In the genomic region with DNA sequence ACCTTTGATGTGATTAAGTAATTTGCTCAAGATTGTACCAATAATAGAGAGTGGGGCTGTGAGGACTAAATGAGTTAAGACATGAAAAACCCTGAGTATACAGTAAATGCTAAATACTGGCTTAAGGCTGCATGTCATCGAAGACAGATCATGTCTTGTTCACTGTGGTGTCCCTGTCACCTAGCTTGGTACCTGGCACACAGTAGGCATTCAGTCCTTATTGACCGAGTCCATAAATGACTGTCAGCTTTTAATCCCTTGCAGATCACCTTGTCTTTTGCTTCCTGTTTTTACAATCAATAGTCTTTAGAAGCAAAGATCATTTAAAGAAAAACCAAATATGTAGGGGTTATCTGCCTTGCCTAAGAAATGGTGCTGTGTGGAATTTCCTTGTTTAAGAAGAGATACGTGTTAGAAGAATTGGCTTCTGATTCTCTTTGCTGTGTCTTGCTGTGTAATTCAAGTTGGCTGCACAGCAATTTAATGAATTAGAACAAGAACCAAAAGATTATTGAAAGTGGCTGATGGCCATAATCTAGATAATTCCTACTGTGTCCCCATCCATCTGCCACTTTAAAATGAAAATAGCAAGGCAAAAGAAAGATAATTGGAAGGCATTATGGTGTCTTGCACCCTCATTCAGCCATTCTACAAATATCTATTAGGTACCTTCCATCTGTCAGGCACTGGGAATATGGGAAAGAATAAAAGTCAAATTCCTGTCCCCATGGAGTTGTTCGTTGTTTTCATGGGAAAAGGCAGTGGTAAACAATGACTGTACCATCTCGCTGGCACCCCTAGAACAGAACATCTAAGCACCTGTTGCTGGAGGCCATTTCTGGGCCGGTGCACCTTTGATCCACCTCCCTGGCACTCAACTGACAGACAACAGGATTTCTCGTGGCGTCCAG, we compare ENCODE assay signal across 12 cellular contexts. TPM values are rescaled to one million over a fixed set of nuclear protein-coding genes. Genes with fewer than 3 reads are reported as not detected.
DNase-seq lines count a peak whose midpoint lies in the region; ATAC-seq and TF ChIP-seq lines count a peak whose summit lies in the region.
"Had no signal": no experiment of that assay in that cellular context is flagged by ENCODE, and none has a peak within 500 bp of the region (broad histone marks: within the 10 kb centered on the region; RNA-seq: fewer than 3 reads in every experiment).

No MANE protein-coding gene starts in this region.

- H3K4me1 Mint-ChIP-seq in activated CD8-positive, alpha-beta T cell treated with anti-CD3 and anti-CD28 coated beads for 36 hours (ENCODE audit: low read depth): peaks cover 88% of the 10 kb centered on the region

- TF ChIP-seq POLR2A in transverse colon (IDR thresholded peaks at IDR 0.05): no peak

- WGBS in transverse colon (ENCODE audit: low coverage in 1 of 2), 2 donors: 92 to 93% methylated on average over 6 to 8 of the region's 8 CpGs

- DNase-seq in cardiac muscle cell (ENCODE audit: low read depth in 1 of 2, low spot score in 1 of 2) (no peak), right atrium auricular region (ENCODE audit: low spot score) (no peak), left lung (no peak), transverse colon (no peak), pons (ENCODE audit: low spot score) (no peak)
- DNase-seq in activated CD8-positive, alpha-beta T cell treated with anti-CD3 and anti-CD28 coated beads for 36 hours: no peak
- DNase-seq: cortex of kidney, SW 1271 had no signal

- intact Hi-C loops in activated CD8-positive, alpha-beta T cell treated with anti-CD3 and anti-CD28 coated beads for 36 hours (cut with micrococcal nuclease): no loop called here
- intact Hi-C loops in left lung (cut with DNase I) (no loop called here), transverse colon (cut with DNase I; ENCODE audit: low total_unique reads) (no loop called here)

- H3K36me3 ChIP-seq in cardiac muscle cell (no peaks in the 10 kb centered on the region), right atrium auricular region (peaks cover 8% of the 10 kb centered on the region), left lung (peaks cover 0 to 11% of the 10 kb centered on the region in 2 donors), transverse colon (peaks cover 0 to 3% (median 0%) of the 10 kb centered on the region in 4 donors)
- H3K36me3 ChIP-seq: Peyer's patch, prostate gland had no signal

- H3K9me3 ChIP-seq in cardiac muscle cell (ENCODE audit: low read depth) (no peaks in the 10 kb centered on the region), right atrium auricular region (no peaks in the 10 kb centered on the region), left lung (no peaks in the 10 kb centered on the region), transverse colon (no peaks in the 10 kb centered on the region)
- H3K9me3 ChIP-seq: Peyer's patch, prostate gland had no signal

- H3K36me3 Mint-ChIP-seq in activated CD8-positive, alpha-beta T cell treated with anti-CD3 and anti-CD28 coated beads for 36 hours (ENCODE audit: low read depth): peaks cover 27% of the 10 kb centered on the region

- H3K27ac ChIP-seq in cardiac muscle cell (peak overlapping the region; percentile 10), right atrium auricular region (no peak overlapping the region), left lung (peak overlapping the region; percentile 7 to 91), transverse colon (peak overlapping the region in 3 of 4 donors; percentile 19 to 84 (median 19))
- H3K27ac ChIP-seq: prostate gland had no signal

- peak overlapping the region; percentile 97 for H3K27ac Mint-ChIP-seq in activated CD8-positive, alpha-beta T cell treated with anti-CD3 and anti-CD28 coated beads for 36 hours

- in situ Hi-C loops in transverse colon (cut with MboI; ENCODE audit: low pct_ligation_motif_present in 1 of 4, low pct_unique_long_range_greater_than_20kb in 1 of 4, low sequenced_read_pairs in 3 of 4): loop anchor here in 1 of 4 donors (25.0 kb wide), 1 partner anchor 244 kb away; no protein-coding TSS in a partner anchor

- no peak for ATAC-seq in activated CD8-positive, alpha-beta T cell treated with anti-CD3 and anti-CD28 coated beads for 36 hours
- no peak for ATAC-seq in left lung
- ATAC-seq in GM21529 (IDR thresholded peaks at IDR 0.05; ENCODE audit: unreplicated experiment): no peak
- ATAC-seq in GM18873 (IDR thresholded peaks at IDR 0.05; ENCODE audit: low FRiP score, unreplicated experiment): no peak

- no peaks in the 10 kb centered on the region for H3K9me3 Mint-ChIP-seq in activated CD8-positive, alpha-beta T cell treated with anti-CD3 and anti-CD28 coated beads for 36 hours

- no peak for TF ChIP-seq EP300 in transverse colon (IDR thresholded peaks at IDR 0.05; ENCODE audit: low read depth)

- H3K4me1 ChIP-seq in cardiac muscle cell (ENCODE audit: low read depth) (peaks cover 21% of the 10 kb centered on the region), right atrium auricular region (peaks cover 0 to 19% of the 10 kb centered on the region in 2 donors), left lung (peaks cover 5 to 81% of the 10 kb centered on the region in 2 donors), transverse colon (peaks cover 14 to 68% (median 27%) of the 10 kb centered on the region in 4 donors)

- H3K27me3 Mint-ChIP-seq in activated CD8-positive, alpha-beta T cell treated with anti-CD3 and anti-CD28 coated beads for 36 hours: no peaks in the 10 kb centered on the region

- CTCF ChIA-PET in activated CD8-positive, alpha-beta T cell treated with anti-CD3 and anti-CD28 coated beads for 36 hours (lab: Charles Lee): interaction anchor here (1.3 to 1.7 kb wide), 3 partner anchors 14 to 89 kb away, joined by 4 to 7 read pairs (median 6); a partner anchor contains a TSS

- no peaks in the 10 kb centered on the region for H3K27me3 ChIP-seq in cardiac muscle cell
- no peaks in the 10 kb centered on the region for H3K27me3 ChIP-seq in right atrium auricular region
- no peaks in the 10 kb centered on the region for H3K27me3 ChIP-seq in left lung
- no peaks in the 10 kb centered on the region for H3K27me3 ChIP-seq in transverse colon
- H3K27me3 ChIP-seq: Peyer's patch had no signal

- no peak overlapping the region for H3K4me3 Mint-ChIP-seq in activated CD8-positive, alpha-beta T cell treated with anti-CD3 and anti-CD28 coated beads for 36 hours

- TF ChIP-seq CTCF in cardiac muscle cell (IDR thresholded peaks at IDR 0.05; ENCODE audit: low read depth, low read length): no peak
- TF ChIP-seq CTCF in right atrium auricular region (IDR thresholded peaks at IDR 0.05): no peak
- no peak for TF ChIP-seq CTCF in activated CD8-positive, alpha-beta T cell treated with anti-CD3 and anti-CD28 coated beads for 36 hours (IDR thresholded peaks at IDR 0.05)
- no peak for TF ChIP-seq CTCF in left lung (IDR thresholded peaks at IDR 0.05)
- no peak for TF ChIP-seq CTCF in transverse colon (IDR thresholded peaks at IDR 0.05)

- POLR2A ChIA-PET in activated CD8-positive, alpha-beta T cell treated with anti-CD3 and anti-CD28 coated beads for 36 hours (lab: Charles Lee): interaction anchor here (3.1 kb wide), 1 partner anchor 13 kb away, joined by 13 read pairs; a partner anchor contains a TSS

- H3K4me3 ChIP-seq in cardiac muscle cell (no peak overlapping the region), right atrium auricular region (no peak overlapping the region), left lung (no peak overlapping the region), transverse colon (no peak overlapping the region)
- H3K4me3 ChIP-seq: Peyer's patch, prostate gland had no signal

RNA-seq across cellular contexts. Expression of a gene that starts 12.4 kb away (rescaled TPM):
- total RNA-seq in cardiac muscle cell (1.7 and 2.3 TPM in 2 replicates), right atrium auricular region (1 to 10 TPM; 1.4 to 7.2 TPM), left lung (10 to 100 TPM; 83.2 to 89.7 TPM), transverse colon (100 to 1,000 TPM in 3 of 4 donors, 10 to 100 TPM in 1; 67.7 to 200 (median 146) TPM)
- 1.1 and 3.8 TPM in 2 replicates for polyA plus RNA-seq in cardiac muscle cell
- 10 to 100 TPM; 60.4 to 60.9 TPM for total RNA-seq in activated CD8-positive, alpha-beta T cell treated with anti-CD3 and anti-CD28 coated beads for 36 hours

Comparison
In these comparisons a context has a peak if more than half of its experiments do, and no peak if none do; other contexts are left out.
1. H3K27ac ChIP-seq: peak in cardiac muscle cell (single experiment), left lung (2 of 2) and transverse colon (3 of 4); none in right atrium auricular region (0 of 2).
2. RNA of a gene that starts 12.4 kb away (total RNA-seq): 67.7 to 200 TPM in transverse colon, 83.2 to 89.7 TPM in left lung and 60.4 to 60.9 TPM in activated CD8-positive, alpha-beta T cell treated with anti-CD3 and anti-CD28 coated beads for 36 hours; 1.4 to 7.2 TPM in right atrium auricular region and 1.7 to 2.3 TPM in cardiac muscle cell; every median in the first group is over 4 times any median in the second.